ENCODE assay signal across 1 cellular context in genomic region chr21:40841524-40842196, GRCh38.
TF ChIP-seq lines count a peak whose summit lies in the region.

No MANE protein-coding gene starts in this region.

TF ChIP-seq in H1, 55 proteins besides CTCF, POLR2A, EP300 and RAD21 (continued from another document):
- TF ChIP-seq KDM4A (IDR thresholded peaks at IDR 0.05; ENCODE audit: low read depth, low read length, severe bottlenecking) = peak; percentile 90
